In genomic region chr2:209772316-209772715, GRCh38 we compare ENCODE assay signal across 11 cellular contexts. TPM values are rescaled to one million over a fixed set of nuclear protein-coding genes. Genes with fewer than 3 reads are reported as not detected.
DNase-seq lines count a peak whose midpoint lies in the region; ATAC-seq and TF ChIP-seq lines count a peak whose summit lies in the region.
"Had no signal": no experiment of that assay in that cellular context is flagged by ENCODE, and none has a peak within 500 bp of the region (broad histone marks: within the 10 kb centered on the region; RNA-seq: fewer than 3 reads in every experiment).

No MANE protein-coding gene starts in this region.

- H3K36me3 ChIP-seq in esophagus squamous epithelium: no peaks in the 10 kb centered on the region
- H3K36me3 ChIP-seq: uterus had no signal

- WGBS in esophagus squamous epithelium, 2 donors: 15 to 30% methylated on average over 7 to 8 of the region's 8 CpGs

- H3K27me3 ChIP-seq in esophagus squamous epithelium: peaks cover 0 to 49% (median 0%) of the 10 kb centered on the region in 4 donors

- no peak overlapping the region for H3K27ac ChIP-seq in esophagus squamous epithelium
- H3K27ac ChIP-seq: uterus had no signal

- no peak overlapping the region for H3K27ac Mint-ChIP-seq in WTC11
- H3K27ac Mint-ChIP-seq: naive thymus-derived CD4-positive, alpha-beta T cell had no signal

- H3K27me3 Mint-ChIP-seq in WTC11 (ENCODE audit: low read depth): peaks cover 74% of the 10 kb centered on the region

- H3K4me1 Mint-ChIP-seq in WTC11: peaks cover 11% of the 10 kb centered on the region

- intact Hi-C loops in esophagus squamous epithelium (cut with DNase I): no loop called here

- H3K4me1 ChIP-seq in esophagus squamous epithelium: peaks cover 0 to 8% (median 3%) of the 10 kb centered on the region in 3 donors
- H3K4me1 ChIP-seq: uterus had no signal

- no peaks in the 10 kb centered on the region for H3K36me3 Mint-ChIP-seq in WTC11
- H3K36me3 Mint-ChIP-seq: naive thymus-derived CD4-positive, alpha-beta T cell had no signal

- H3K4me3 Mint-ChIP-seq in WTC11: peak overlapping the region; percentile 60
- H3K4me3 Mint-ChIP-seq: naive thymus-derived CD4-positive, alpha-beta T cell had no signal

- no peak for TF ChIP-seq CTCF in WTC11 (IDR thresholded peaks at IDR 0.05)
- no peak for TF ChIP-seq CTCF in esophagus squamous epithelium (IDR thresholded peaks at IDR 0.05)

- H3K4me3 ChIP-seq in esophagus squamous epithelium: no peak overlapping the region

- H3K9me3 ChIP-seq in esophagus squamous epithelium: no peaks in the 10 kb centered on the region
- H3K9me3 ChIP-seq: uterus had no signal

- TF ChIP-seq POLR2A in esophagus squamous epithelium (IDR thresholded peaks at IDR 0.05): no peak

- no peak for ATAC-seq in WTC11
- no peak for ATAC-seq in HG02884 (IDR thresholded peaks at IDR 0.05; ENCODE audit: unreplicated experiment)
- ATAC-seq: naive thymus-derived CD4-positive, alpha-beta T cell had no signal

- H3K9me3 Mint-ChIP-seq in WTC11: no peaks in the 10 kb centered on the region

- CTCF ChIA-PET in WTC11 (lab: Charles Lee): interaction anchor here (0.6 to 2.5 kb wide), 11 partner anchors 24 to 591 kb away, joined by 3 to 21 read pairs (median 3); partner anchors contain the start of gene MAP2

- DNase-seq in DMS53 treated with DMSO at 0.1 percent for 48 hours (lab: John Stamatoyannopoulos, UW; ENCODE audit: unreplicated experiment) (peak; percentile 24), NCI-H2081 (lab: John Stamatoyannopoulos, UW) (peak; percentile 50 to 77), WTC11 (ENCODE audit: low spot score) (no peak), midbrain (lab: John Stamatoyannopoulos, UW) (peak; percentile 14), esophagus squamous epithelium (lab: John Stamatoyannopoulos, UW) (no peak), HPDE6-E6E7 (ENCODE audit: extremely low spot score) (no peak)
- DNase-seq in activated effector memory CD4-positive, alpha-beta T cell treated with anti-CD3 and anti-CD28 coated beads, Interleukin-2, amount 50 U/mL, for 16 hours: no peak
- DNase-seq: MM.1S had no signal

- POLR2A ChIA-PET in WTC11 (lab: Charles Lee): interaction anchor here (0.7 to 1.2 kb wide), 3 partner anchors 18 to 194 kb away, joined by 3 to 4 read pairs (median 3); no protein-coding TSS in a partner anchor

TF ChIP-seq in WTC11, 78 proteins besides CTCF, POLR2A, EP300 and RAD21:
- TF ChIP-seq ZSCAN18 (CRISPR knock-in tag; IDR thresholded peaks at IDR 0.05): no peak

RNA-seq across cellular contexts. Expression of gene UNC80, which starts 0.7 kb away (rescaled TPM):
- total RNA-seq in WTC11 (2021): 0.30 to 0.48 TPM (median 0.34 TPM) in 3 replicates
- under 1 TPM in 1 of 4 donors, not detected in 3; 0.19 TPM for total RNA-seq in esophagus squamous epithelium
- total RNA-seq: naive thymus-derived CD4-positive, alpha-beta T cell had no signal

Comparison
In these comparisons a context has a peak if more than half of its experiments do, and no peak if none do; other contexts are left out.
1. DNase-seq: peak in DMS53 treated with DMSO at 0.1 percent for 48 hours (single experiment), NCI-H2081 (2 of 2) and midbrain (single experiment); none in WTC11 (single experiment), activated effector memory CD4-positive, alpha-beta T cell treated with anti-CD3 and anti-CD28 coated beads, Interleukin-2, amount 50 U/mL, for 16 hours (single experiment), esophagus squamous epithelium (single experiment) and HPDE6-E6E7 (single experiment).